8 cellular contexts compared by ENCODE assay signal in genomic region chr2:216081487-216082387, GRCh38. TPM values are rescaled to one million over a fixed set of nuclear protein-coding genes. Genes with fewer than 3 reads are reported as not detected.
A peak's percentile ranks its signal among the peaks of the same experiment; 100 is the strongest.
DNase-seq lines count a peak whose midpoint lies in the region; ATAC-seq and TF ChIP-seq lines count a peak whose summit lies in the region.

Gene PECR (minus strand): TSS chr2:216081809. CDS start chr2:216081741, 68 bp downstream.
A gene with protein sequence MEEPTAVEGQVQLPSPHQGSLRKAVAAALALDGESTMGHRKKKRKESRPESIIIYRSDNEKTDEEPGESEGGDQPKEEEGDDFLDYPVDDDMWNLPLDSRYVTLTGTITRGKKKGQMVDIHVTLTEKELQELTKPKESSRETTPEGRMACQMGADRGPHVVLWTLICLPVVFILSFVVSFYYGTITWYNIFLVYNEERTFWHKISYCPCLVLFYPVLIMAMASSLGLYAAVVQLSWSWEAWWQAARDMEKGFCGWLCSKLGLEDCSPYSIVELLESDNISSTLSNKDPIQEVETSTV (plus strand): TSS chr2:216081919. CDS start chr2:216095964, 14,045 bp downstream.

- no peaks in the 10 kb centered on the region for H3F3A ChIP-seq in PC-3 (ENCODE audit: low read length, unreplicated experiment)

- peak within 1 kb of the TSS; percentile 89 to 94 for H3K4me3 Mint-ChIP-seq in activated T-cell treated with anti-CD3 and anti-CD28 coated beads, Interleukin-2, amount 50 U/mL, for 72 hours
- H3K4me3 Mint-ChIP-seq in naive B cell = peak within 1 kb of the TSS; percentile 91 to 97 (median 96)
- H3K4me3 Mint-ChIP-seq in stimulated activated effector memory CD8-positive, alpha-beta T cell treated with anti-CD3 and anti-CD28 coated beads, Interleukin-12 subunit alpha, Interleukin-12 subunit beta, amount 100 ng/mL, for 72 hours = peak within 1 kb of the TSS; percentile 93

- BruUV-seq in PC-3 (replicated peaks; lab: Mats Ljungman, UMichigan) = TSS peak; percentile 67

- no peaks in the 10 kb centered on the region for H4K20me1 ChIP-seq in PC-3 (ENCODE audit: low read length)

- H3K36me3 ChIP-seq in HUES48 (ENCODE audit: control insufficient read depth, insufficient read depth, low read length) (no peaks in the 10 kb centered on the region), PC-3 (ENCODE audit: low read depth, low read length) (no peaks in the 10 kb centered on the region)

- H3K27ac ChIP-seq in HUES48 (ENCODE audit: low read depth, low read length) (peak within 1 kb of the TSS; percentile 76), PC-3 (ENCODE audit: low read length) (no peak within 1 kb of the TSS)

- peaks cover 66% of the 10 kb centered on the region for H3K4me1 Mint-ChIP-seq in activated T-cell treated with anti-CD3 and anti-CD28 coated beads, Interleukin-2, amount 50 U/mL, for 72 hours (ENCODE audit: low read depth)
- H3K4me1 Mint-ChIP-seq in naive B cell = peaks cover 38 to 55% (median 48%) of the 10 kb centered on the region in 3 donors
- H3K4me1 Mint-ChIP-seq in stimulated activated effector memory CD8-positive, alpha-beta T cell treated with anti-CD3 and anti-CD28 coated beads, Interleukin-12 subunit alpha, Interleukin-12 subunit beta, amount 100 ng/mL, for 72 hours = peaks cover 52% of the 10 kb centered on the region

- H3K4me2 ChIP-seq in PC-3 (ENCODE audit: low read length) = peak within 1 kb of the TSS; percentile 96

- H2AFZ ChIP-seq in PC-3 (ENCODE audit: low read length) = peak within 1 kb of the TSS; percentile 91

- H3K27me3 Mint-ChIP-seq in activated T-cell treated with anti-CD3 and anti-CD28 coated beads, Interleukin-2, amount 50 U/mL, for 72 hours (ENCODE audit: low read depth) = no peaks in the 10 kb centered on the region
- H3K27me3 Mint-ChIP-seq in naive B cell = no peaks in the 10 kb centered on the region

- DNase-seq in DMS 273 (lab: John Stamatoyannopoulos, UW; ENCODE audit: unreplicated experiment) = peak; percentile 87
- peak; percentile 67 for DNase-seq in PC-3
- peak; percentile 86 for DNase-seq in activated T-cell treated with anti-CD3 and anti-CD28 coated beads, Interleukin-2, amount 50 U/mL, for 72 hours
- DNase-seq in fibroblast of gingiva (ENCODE audit: low read depth) = peak; percentile 54
- peak; percentile 63 for DNase-seq in naive B cell
- peak; percentile 60 to 86 for DNase-seq in stimulated activated effector memory CD8-positive, alpha-beta T cell treated with anti-CD3 and anti-CD28 coated beads, Interleukin-12 subunit alpha, Interleukin-12 subunit beta, amount 100 ng/mL, for 72 hours (ENCODE audit: low spot score in 2 of 2)

- peaks cover 0 to 3% of the 10 kb centered on the region in 2 donors for H3K36me3 Mint-ChIP-seq in activated T-cell treated with anti-CD3 and anti-CD28 coated beads, Interleukin-2, amount 50 U/mL, for 72 hours (ENCODE audit: insufficient read depth in 2 of 2)
- H3K36me3 Mint-ChIP-seq in naive B cell = no peaks in the 10 kb centered on the region
- no peaks in the 10 kb centered on the region for H3K36me3 Mint-ChIP-seq in stimulated activated effector memory CD8-positive, alpha-beta T cell treated with anti-CD3 and anti-CD28 coated beads, Interleukin-12 subunit alpha, Interleukin-12 subunit beta, amount 100 ng/mL, for 72 hours

- H3K4me1 ChIP-seq in HUES48 (ENCODE audit: control insufficient read depth, insufficient read depth, low read length) (peaks cover 25% of the 10 kb centered on the region), PC-3 (ENCODE audit: insufficient read depth, low read length) (peaks cover 7% of the 10 kb centered on the region; the same call in 1 of the 2 replicates)

- H3K4me3 ChIP-seq in HUES48 (ENCODE audit: low read depth, low read length) (peak within 1 kb of the TSS; percentile 98), PC-3 (ENCODE audit: low read length) (peak within 1 kb of the TSS; percentile 77)

- peak within 1 kb of the TSS; percentile 88 for H3K9ac ChIP-seq in HUES48 (ENCODE audit: low read depth, low read length)
- peak within 1 kb of the TSS; percentile 64 for H3K9ac ChIP-seq in PC-3 (ENCODE audit: low read length)

- no peaks in the 10 kb centered on the region for H3K27me3 ChIP-seq in HUES48 (ENCODE audit: control insufficient read depth, insufficient read depth, low read length)
- H3K27me3 ChIP-seq in PC-3 (ENCODE audit: low read length) = no peaks in the 10 kb centered on the region

- H3K79me2 ChIP-seq in PC-3 (ENCODE audit: low read length) = peaks cover 5% of the 10 kb centered on the region; the same call in 1 of the 2 replicates

- POLR2A ChIA-PET in PC-3 (lab: Charles Lee; ENCODE audit: unreplicated experiment) = interaction anchor here (0.6 kb wide), 2 partner anchors 27 to 33 kb away, joined by 3 to 5 read pairs; partner anchors contain the start of gene XRCC5

- CTCF ChIA-PET in PC-3 (lab: Charles Lee) = no interaction called here

- intact Hi-C loops in PC-3 (cut with micrococcal nuclease) = no loop called here

- no peaks in the 10 kb centered on the region for H3K9me3 Mint-ChIP-seq in activated T-cell treated with anti-CD3 and anti-CD28 coated beads, Interleukin-2, amount 50 U/mL, for 72 hours
- H3K9me3 Mint-ChIP-seq in naive B cell = no peaks in the 10 kb centered on the region
- no peaks in the 10 kb centered on the region for H3K9me3 Mint-ChIP-seq in stimulated activated effector memory CD8-positive, alpha-beta T cell treated with anti-CD3 and anti-CD28 coated beads, Interleukin-12 subunit alpha, Interleukin-12 subunit beta, amount 100 ng/mL, for 72 hours

- TF ChIP-seq CTCF in PC-3 (conservative IDR thresholded peaks at IDR 0.05; ENCODE audit: low read depth, low read length) = no peak

- H3K9me3 ChIP-seq in HUES48 (ENCODE audit: control insufficient read depth, insufficient read depth, low read length) (no peaks in the 10 kb centered on the region), PC-3 (ENCODE audit: low read length) (no peaks in the 10 kb centered on the region)

- H3K9me2 ChIP-seq in PC-3 (replicated peaks; ENCODE audit: low read length) = no peaks in the 10 kb centered on the region

- H3K27ac Mint-ChIP-seq in activated T-cell treated with anti-CD3 and anti-CD28 coated beads, Interleukin-2, amount 50 U/mL, for 72 hours = peak within 1 kb of the TSS; percentile 85
- H3K27ac Mint-ChIP-seq in naive B cell = peak within 1 kb of the TSS; percentile 88 to 97 (median 94)
- peak within 1 kb of the TSS; percentile 94 for H3K27ac Mint-ChIP-seq in stimulated activated effector memory CD8-positive, alpha-beta T cell treated with anti-CD3 and anti-CD28 coated beads, Interleukin-12 subunit alpha, Interleukin-12 subunit beta, amount 100 ng/mL, for 72 hours

- ATAC-seq in GM21423 (IDR thresholded peaks at IDR 0.05; ENCODE audit: unreplicated experiment) (peak; percentile 90), PC-3 (peak; percentile 93), naive B cell (ENCODE audit: low read depth in 2 of 2) (peak; percentile 90)
- peak; percentile 97 for ATAC-seq in activated T-cell treated with anti-CD3 and anti-CD28 coated beads, Interleukin-2, amount 50 U/mL, for 72 hours (replicated peaks in 1 of 2)
- ATAC-seq in stimulated activated effector memory CD8-positive, alpha-beta T cell treated with anti-CD3 and anti-CD28 coated beads, Interleukin-12 subunit alpha, Interleukin-12 subunit beta, amount 100 ng/mL, for 72 hours = peak; percentile 98

RNA-seq across cellular contexts. Expression of gene PECR, which starts in this region (rescaled TPM):
- total RNA-seq in PC-3 (2014; rRNA removed) = 23.0 and 26.0 TPM in 2 replicates
- total RNA-seq in activated T-cell treated with anti-CD3 and anti-CD28 coated beads, Interleukin-2, amount 50 U/mL, for 72 hours = 10 to 100 TPM; 28.4 to 29.7 TPM
- polyA plus RNA-seq in naive B cell (ENCODE audit: low read depth in 6 of 6) = 10 to 100 TPM; 20.7 to 37.3 (median 24.8) TPM

RNA-seq across cellular contexts. Expression of the second gene that starts in this region (rescaled TPM):
- not detected in 2 replicates for total RNA-seq in PC-3 (2014; rRNA removed)
- total RNA-seq in activated T-cell treated with anti-CD3 and anti-CD28 coated beads, Interleukin-2, amount 50 U/mL, for 72 hours = 1 to 10 TPM; 1.6 TPM
- 1 to 10 TPM in 4 of 6 donors, under 1 TPM in 1, not detected in 1; 0.38 to 2.5 (median 1.2) TPM for polyA plus RNA-seq in naive B cell (ENCODE audit: low read depth in 6 of 6)
